In the genomic region with DNA sequence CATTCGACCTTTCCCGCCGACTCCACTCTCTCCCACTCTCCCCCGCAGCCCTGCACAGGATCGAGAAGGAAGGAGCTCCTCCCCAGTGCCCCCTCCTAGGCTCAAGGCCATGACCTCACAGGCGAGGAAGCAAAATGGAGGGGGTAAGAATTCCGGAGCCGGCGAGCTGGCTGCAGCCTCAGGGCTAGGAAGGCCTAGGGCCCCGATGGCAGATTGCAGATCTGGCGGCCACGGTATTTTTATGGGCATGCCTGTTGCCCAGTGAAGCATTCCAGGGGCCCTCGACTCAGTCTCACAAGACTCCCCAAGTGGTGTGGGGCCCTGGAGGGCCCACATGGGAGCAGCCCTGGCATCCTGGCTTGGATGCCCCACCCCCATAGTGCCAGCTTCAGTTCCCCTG, we compare ENCODE assay signal across 1 cellular context.
TF ChIP-seq lines count a peak whose summit lies in the region.

No MANE protein-coding gene starts in this region.

TF ChIP-seq in GM23338, 12 proteins besides CTCF, POLR2A, EP300 and RAD21:
- TF ChIP-seq, protein P1, sequence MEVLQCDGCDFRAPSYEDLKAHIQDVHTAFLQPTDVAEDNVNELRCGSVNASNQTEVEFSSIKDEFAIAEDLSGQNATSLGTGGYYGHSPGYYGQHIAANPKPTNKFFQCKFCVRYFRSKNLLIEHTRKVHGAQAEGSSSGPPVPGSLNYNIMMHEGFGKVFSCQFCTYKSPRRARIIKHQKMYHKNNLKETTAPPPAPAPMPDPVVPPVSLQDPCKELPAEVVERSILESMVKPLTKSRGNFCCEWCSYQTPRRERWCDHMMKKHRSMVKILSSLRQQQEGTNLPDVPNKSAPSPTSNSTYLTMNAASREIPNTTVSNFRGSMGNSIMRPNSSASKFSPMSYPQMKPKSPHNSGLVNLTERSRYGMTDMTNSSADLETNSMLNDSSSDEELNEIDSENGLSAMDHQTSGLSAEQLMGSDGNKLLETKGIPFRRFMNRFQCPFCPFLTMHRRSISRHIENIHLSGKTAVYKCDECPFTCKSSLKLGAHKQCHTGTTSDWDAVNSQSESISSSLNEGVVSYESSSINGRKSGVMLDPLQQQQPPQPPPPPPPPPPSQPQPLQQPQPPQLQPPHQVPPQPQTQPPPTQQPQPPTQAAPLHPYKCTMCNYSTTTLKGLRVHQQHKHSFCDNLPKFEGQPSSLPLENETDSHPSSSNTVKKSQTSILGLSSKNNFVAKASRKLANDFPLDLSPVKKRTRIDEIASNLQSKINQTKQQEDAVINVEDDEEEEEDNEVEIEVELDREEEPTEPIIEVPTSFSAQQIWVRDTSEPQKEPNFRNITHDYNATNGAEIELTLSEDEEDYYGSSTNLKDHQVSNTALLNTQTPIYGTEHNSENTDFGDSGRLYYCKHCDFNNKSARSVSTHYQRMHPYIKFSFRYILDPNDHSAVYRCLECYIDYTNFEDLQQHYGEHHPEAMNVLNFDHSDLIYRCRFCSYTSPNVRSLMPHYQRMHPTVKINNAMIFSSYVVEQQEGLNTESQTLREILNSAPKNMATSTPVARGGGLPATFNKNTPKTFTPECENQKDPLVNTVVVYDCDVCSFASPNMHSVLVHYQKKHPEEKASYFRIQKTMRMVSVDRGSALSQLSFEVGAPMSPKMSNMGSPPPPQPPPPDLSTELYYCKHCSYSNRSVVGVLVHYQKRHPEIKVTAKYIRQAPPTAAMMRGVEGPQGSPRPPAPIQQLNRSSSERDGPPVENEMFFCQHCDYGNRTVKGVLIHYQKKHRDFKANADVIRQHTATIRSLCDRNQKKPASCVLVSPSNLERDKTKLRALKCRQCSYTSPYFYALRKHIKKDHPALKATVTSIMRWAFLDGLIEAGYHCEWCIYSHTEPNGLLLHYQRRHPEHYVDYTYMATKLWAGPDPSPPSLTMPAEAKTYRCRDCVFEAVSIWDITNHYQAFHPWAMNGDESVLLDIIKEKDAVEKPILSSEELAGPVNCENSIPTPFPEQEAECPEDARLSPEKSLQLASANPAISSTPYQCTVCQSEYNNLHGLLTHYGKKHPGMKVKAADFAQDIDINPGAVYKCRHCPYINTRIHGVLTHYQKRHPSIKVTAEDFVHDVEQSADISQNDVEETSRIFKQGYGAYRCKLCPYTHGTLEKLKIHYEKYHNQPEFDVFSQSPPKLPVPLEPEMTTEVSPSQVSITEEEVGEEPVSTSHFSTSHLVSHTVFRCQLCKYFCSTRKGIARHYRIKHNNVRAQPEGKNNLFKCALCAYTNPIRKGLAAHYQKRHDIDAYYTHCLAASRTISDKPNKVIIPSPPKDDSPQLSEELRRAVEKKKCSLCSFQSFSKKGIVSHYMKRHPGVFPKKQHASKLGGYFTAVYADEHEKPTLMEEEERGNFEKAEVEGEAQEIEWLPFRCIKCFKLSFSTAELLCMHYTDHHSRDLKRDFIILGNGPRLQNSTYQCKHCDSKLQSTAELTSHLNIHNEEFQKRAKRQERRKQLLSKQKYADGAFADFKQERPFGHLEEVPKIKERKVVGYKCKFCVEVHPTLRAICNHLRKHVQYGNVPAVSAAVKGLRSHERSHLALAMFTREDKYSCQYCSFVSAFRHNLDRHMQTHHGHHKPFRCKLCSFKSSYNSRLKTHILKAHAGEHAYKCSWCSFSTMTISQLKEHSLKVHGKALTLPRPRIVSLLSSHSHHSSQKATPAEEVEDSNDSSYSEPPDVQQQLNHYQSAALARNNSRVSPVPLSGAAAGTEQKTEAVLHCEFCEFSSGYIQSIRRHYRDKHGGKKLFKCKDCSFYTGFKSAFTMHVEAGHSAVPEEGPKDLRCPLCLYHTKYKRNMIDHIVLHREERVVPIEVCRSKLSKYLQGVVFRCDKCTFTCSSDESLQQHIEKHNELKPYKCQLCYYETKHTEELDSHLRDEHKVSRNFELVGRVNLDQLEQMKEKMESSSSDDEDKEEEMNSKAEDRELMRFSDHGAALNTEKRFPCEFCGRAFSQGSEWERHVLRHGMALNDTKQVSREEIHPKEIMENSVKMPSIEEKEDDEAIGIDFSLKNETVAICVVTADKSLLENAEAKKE (CRISPR knock-in tag; IDR thresholded peaks at IDR 0.05), result no peak
- TF ChIP-seq STAT1 (IDR thresholded peaks at IDR 0.05; ENCODE audit: unreplicated experiment) (no peak), NANOG (IDR thresholded peaks at IDR 0.05; ENCODE audit: borderline replicate concordance) (no peak), POLR2AphosphoS5 (IDR thresholded peaks at IDR 0.05; ENCODE audit: low read depth) (no peak), EZH2phosphoT487 (IDR thresholded peaks at IDR 0.05; ENCODE audit: unreplicated experiment) (no peak), CREB1 (CRISPR knock-in tag; IDR thresholded peaks at IDR 0.05; ENCODE audit: low read depth) (no peak), EZH2 (IDR thresholded peaks at IDR 0.05; ENCODE audit: low read depth, unreplicated experiment) (no peak), JUNB (IDR thresholded peaks at IDR 0.05; ENCODE audit: unreplicated experiment) (no peak), ETS1 (IDR thresholded peaks at IDR 0.05) (no peak), ZNF114 (CRISPR knock-in tag; IDR thresholded peaks at IDR 0.05) (no peak)
- TF ChIP-seq, protein P2, sequence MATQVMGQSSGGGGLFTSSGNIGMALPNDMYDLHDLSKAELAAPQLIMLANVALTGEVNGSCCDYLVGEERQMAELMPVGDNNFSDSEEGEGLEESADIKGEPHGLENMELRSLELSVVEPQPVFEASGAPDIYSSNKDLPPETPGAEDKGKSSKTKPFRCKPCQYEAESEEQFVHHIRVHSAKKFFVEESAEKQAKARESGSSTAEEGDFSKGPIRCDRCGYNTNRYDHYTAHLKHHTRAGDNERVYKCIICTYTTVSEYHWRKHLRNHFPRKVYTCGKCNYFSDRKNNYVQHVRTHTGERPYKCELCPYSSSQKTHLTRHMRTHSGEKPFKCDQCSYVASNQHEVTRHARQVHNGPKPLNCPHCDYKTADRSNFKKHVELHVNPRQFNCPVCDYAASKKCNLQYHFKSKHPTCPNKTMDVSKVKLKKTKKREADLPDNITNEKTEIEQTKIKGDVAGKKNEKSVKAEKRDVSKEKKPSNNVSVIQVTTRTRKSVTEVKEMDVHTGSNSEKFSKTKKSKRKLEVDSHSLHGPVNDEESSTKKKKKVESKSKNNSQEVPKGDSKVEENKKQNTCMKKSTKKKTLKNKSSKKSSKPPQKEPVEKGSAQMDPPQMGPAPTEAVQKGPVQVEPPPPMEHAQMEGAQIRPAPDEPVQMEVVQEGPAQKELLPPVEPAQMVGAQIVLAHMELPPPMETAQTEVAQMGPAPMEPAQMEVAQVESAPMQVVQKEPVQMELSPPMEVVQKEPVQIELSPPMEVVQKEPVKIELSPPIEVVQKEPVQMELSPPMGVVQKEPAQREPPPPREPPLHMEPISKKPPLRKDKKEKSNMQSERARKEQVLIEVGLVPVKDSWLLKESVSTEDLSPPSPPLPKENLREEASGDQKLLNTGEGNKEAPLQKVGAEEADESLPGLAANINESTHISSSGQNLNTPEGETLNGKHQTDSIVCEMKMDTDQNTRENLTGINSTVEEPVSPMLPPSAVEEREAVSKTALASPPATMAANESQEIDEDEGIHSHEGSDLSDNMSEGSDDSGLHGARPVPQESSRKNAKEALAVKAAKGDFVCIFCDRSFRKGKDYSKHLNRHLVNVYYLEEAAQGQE (IDR thresholded peaks at IDR 0.05; ENCODE audit: unreplicated experiment), result no peak
